8 cellular contexts compared by ENCODE assay signal in the genomic region with DNA sequence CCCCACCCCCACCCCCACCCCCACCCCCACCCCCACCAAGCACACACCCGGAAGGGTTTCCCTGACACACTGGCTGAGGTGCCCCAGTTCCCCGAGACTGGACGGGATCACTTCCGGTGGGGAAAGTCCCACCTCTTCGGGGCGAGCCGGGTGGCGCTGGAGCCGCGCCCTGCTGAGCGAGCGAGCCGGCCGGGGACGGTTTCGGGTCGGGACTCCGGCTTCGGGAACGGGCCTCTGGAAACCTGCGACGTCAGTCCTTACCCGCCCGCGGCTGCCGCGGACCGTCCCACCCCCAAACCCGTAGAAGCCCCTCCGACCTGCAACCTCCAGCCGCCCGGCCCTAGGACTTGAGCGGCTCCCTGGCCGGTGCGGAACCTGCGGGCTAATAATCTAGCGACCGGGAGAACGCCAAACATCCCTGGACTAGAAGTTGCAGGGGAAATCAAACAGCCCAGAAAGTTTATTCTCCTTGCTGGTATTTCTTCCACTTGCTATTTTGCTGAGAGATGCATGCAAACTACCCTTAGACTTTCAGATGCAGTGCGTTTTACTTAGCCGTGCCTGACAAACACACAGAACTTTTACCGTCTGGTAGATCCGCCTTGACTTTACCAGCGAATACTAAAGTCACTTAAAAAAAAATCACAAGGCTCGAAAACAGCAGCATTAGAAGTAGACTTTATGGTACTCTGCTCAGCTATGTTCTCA. TPM values are rescaled to one million over a fixed set of nuclear protein-coding genes. Genes with fewer than 3 reads are reported as not detected.
A peak's percentile ranks its signal among the peaks of the same experiment; 100 is the strongest.
DNase-seq lines count a peak whose midpoint lies in the region; ATAC-seq and TF ChIP-seq lines count a peak whose summit lies in the region.

No MANE protein-coding gene starts in this region.

- DNase-seq in NCI-H748 treated with DMSO at 0.1 percent for 48 hours (lab: John Stamatoyannopoulos, UW) (peak; percentile 36), ecto neural progenitor cell (ENCODE audit: low spot score) (peak; percentile 84), lung (ENCODE audit: low spot score) (peak; percentile 80)
- DNase-seq in activated CD4-positive, alpha-beta T cell treated with anti-CD3 and anti-CD28 coated beads, Interleukin-2, amount 50 U/mL, for 4 hours: peak; percentile 66 to 75
- peak; percentile 53 to 64 (median 56) for DNase-seq in stimulated activated CD4-positive, alpha-beta T cell treated with anti-CD3 and anti-CD28 coated beads, TNF-alpha, amount 100 ng/mL, for 1 hour (ENCODE audit: low read depth in 3 of 3, low spot score in 1 of 3)

- TF ChIP-seq CTCF in C4-2B (conservative IDR thresholded peaks at IDR 0.05) (no peak), lung (IDR thresholded peaks at IDR 0.05; ENCODE audit: control extremely low read depth, extremely low read depth) (no peak)

- H3K27ac ChIP-seq in C4-2B (peak overlapping the region; percentile 99), lung (ENCODE audit: low read depth in 1 of 2, low read length in 1 of 2) (peak overlapping the region; percentile 88 to 94)

- WGBS in lung, 2 donors: 0 to 33% methylated on average over 37 to 45 of the region's 45 CpGs

- H3K4me3 ChIP-seq in lung: peak overlapping the region; percentile 84

- ATAC-seq in GM19372 (IDR thresholded peaks at IDR 0.05; ENCODE audit: low read depth, unreplicated experiment) (peak; percentile 45), HG03520 (IDR thresholded peaks at IDR 0.05; ENCODE audit: unreplicated experiment) (peak; percentile 43), lung (ENCODE audit: insufficient read depth, low FRiP score) (peak; percentile 82)

- peaks cover 0 to 5% of the 10 kb centered on the region in 2 donors for H3K4me1 ChIP-seq in lung (ENCODE audit: control insufficient read depth in 2 of 2, insufficient read depth in 2 of 2, low read length in 2 of 2)

- H3K27me3 ChIP-seq in lung (ENCODE audit: control insufficient read depth, insufficient read depth): no peaks in the 10 kb centered on the region

- H3K9me3 ChIP-seq in lung (ENCODE audit: control insufficient read depth in 2 of 2, insufficient read depth in 1 of 2, low read length in 1 of 2): no peaks in the 10 kb centered on the region

- peaks cover 0 to 2% of the 10 kb centered on the region in 2 donors for H3K36me3 ChIP-seq in lung (ENCODE audit: control insufficient read depth in 2 of 2, insufficient read depth in 2 of 2, low read length in 2 of 2)

RNA-seq across cellular contexts. Expression of a gene that starts 1.0 kb away (rescaled TPM):
- total RNA-seq in lung: 10 to 100 TPM; 20.1 to 26.7 TPM
- 10 to 100 TPM; 17.1 to 32.0 TPM for polyA plus RNA-seq in lung

Comparison
In these comparisons a context has a peak if more than half of its experiments do, and no peak if none do; other contexts are left out.
1. Peak in every context shown above with its lines: DNase-seq, ATAC-seq, H3K4me3 ChIP-seq and H3K27ac ChIP-seq.